In the genomic region with DNA sequence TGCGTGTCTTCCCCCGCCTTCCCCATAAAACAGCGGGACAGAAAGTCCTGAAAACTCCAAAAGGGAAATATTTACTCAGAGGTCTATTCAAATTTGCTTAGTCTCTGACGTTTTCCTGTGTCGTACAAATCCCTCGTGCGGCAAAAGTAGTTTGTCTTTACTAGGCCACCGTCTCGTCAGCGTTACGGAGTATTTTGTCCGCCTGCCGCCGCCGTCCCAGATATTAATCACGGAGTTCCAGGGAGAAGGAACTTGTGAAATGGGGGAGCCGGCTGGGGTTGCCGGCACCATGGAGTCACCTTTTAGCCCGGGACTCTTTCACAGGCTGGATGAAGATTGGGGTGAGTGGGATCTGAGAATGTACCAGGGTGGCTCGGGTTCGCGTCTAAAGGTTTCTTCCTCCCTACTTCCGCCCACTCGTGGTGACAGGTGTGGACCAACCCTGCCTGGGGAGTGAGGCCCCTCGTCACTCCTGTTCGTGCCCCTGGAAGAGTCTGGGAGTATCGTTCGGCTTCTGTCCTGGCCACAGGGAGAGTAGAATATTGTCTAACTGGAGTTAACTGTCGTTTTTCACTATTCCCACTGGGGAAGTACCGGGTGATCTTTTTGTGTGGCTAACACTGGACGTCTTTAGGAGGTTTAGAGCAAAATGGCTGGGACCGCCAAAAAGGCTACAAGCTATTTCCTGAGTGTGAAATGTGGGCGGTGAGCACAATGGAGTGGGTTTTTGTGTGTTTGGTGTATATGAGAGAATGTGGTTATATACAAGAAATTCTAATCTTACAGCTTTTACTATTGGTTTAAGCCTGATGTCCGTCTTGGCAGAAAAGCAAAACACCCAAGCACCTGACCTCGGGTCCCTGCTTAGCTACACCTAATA, we compare ENCODE assay signal across 8 cellular contexts. TPM values are rescaled to one million over a fixed set of nuclear protein-coding genes. Genes with fewer than 3 reads are reported as not detected.
A peak's percentile ranks its signal among the peaks of the same experiment; 100 is the strongest.
DNase-seq lines count a peak whose midpoint lies in the region; ATAC-seq and TF ChIP-seq lines count a peak whose summit lies in the region.

Gene ATF6 (plus strand): TSS at position 219 of the 880 bp plus-strand sequence. CDS start 41 bp downstream, at position 260.

- H2AFZ ChIP-seq in OCI-LY3 (ENCODE audit: low read depth, low read length): peak within 1 kb of the TSS; percentile 82

- H3K4me1 ChIP-seq in HUES64 (ENCODE audit: insufficient read depth, low read length) (no peaks in the 10 kb centered on the region), OCI-LY3 (ENCODE audit: low read length) (peaks cover 18% of the 10 kb centered on the region), mononuclear cell (ENCODE audit: insufficient read depth, low read length) (peaks cover 54% of the 10 kb centered on the region)

- 1% methylated on average over 35 of the region's 35 CpGs for WGBS in HUES64

- H3K27me3 ChIP-seq in HUES64 (ENCODE audit: insufficient read depth, low read length): no peaks in the 10 kb centered on the region
- no peaks in the 10 kb centered on the region for H3K27me3 ChIP-seq in OCI-LY3 (ENCODE audit: low read depth, low read length)
- no peaks in the 10 kb centered on the region for H3K27me3 ChIP-seq in mononuclear cell (ENCODE audit: insufficient read depth, low read length)

- H3K27ac ChIP-seq in HUES64 (ENCODE audit: low read depth, low read length) (no peak within 1 kb of the TSS), OCI-LY3 (ENCODE audit: low read length) (peak within 1 kb of the TSS; percentile 33)

- H3K9me3 ChIP-seq in HUES64 (ENCODE audit: insufficient read depth, low read depth, low read length) (no peaks in the 10 kb centered on the region), OCI-LY3 (ENCODE audit: insufficient read depth, low read length) (no peaks in the 10 kb centered on the region), mononuclear cell (ENCODE audit: low read depth, low read length) (no peaks in the 10 kb centered on the region)

- H3K36me3 ChIP-seq in HUES64 (ENCODE audit: insufficient read depth, low read length): no peaks in the 10 kb centered on the region
- H3K36me3 ChIP-seq in OCI-LY3 (replicated peaks; ENCODE audit: low read depth, low read length): no peaks in the 10 kb centered on the region

- peaks cover 10% of the 10 kb centered on the region; the same call in 1 of the 2 replicates for H4K20me1 ChIP-seq in OCI-LY3 (ENCODE audit: insufficient read depth, low read length)

- DNase-seq in COLO829 (ENCODE audit: low spot score) (peak; percentile 95), epidermal melanocyte (ENCODE audit: insufficient read length, low spot score) (peak; percentile 84)
- peak; percentile 86 for DNase-seq in activated CD8-positive, alpha-beta memory T cell treated with anti-CD3 and anti-CD28 coated beads, Interleukin-2, amount 50 U/mL, for 48 hours
- DNase-seq in stimulated activated CD8-positive, alpha-beta memory T cell treated with anti-CD3 and anti-CD28 coated beads, Interleukin-2, amount 100 ng/mL, for 48 hours (ENCODE audit: low read depth in 2 of 2): peak; percentile 62 to 69

- H3K9ac ChIP-seq in HUES64 (ENCODE audit: low read depth, low read length): peak within 1 kb of the TSS; percentile 86
- H3K9ac ChIP-seq in OCI-LY3 (ENCODE audit: low read length): peak within 1 kb of the TSS; percentile 88

- peak within 1 kb of the TSS; percentile 91 for H3K4me2 ChIP-seq in OCI-LY3 (ENCODE audit: low read length)

- peaks cover 53% of the 10 kb centered on the region for H3K79me2 ChIP-seq in OCI-LY3 (ENCODE audit: low read length)

- H3K4me3 ChIP-seq in HUES64 (ENCODE audit: low read length) (peak within 1 kb of the TSS; percentile 87), OCI-LY3 (ENCODE audit: low read length) (peak within 1 kb of the TSS; percentile 94), mononuclear cell (ENCODE audit: low read length) (peak within 1 kb of the TSS; percentile 82)

- ATAC-seq in GM21381 (IDR thresholded peaks at IDR 0.05; ENCODE audit: unreplicated experiment): peak; percentile 72

- TF ChIP-seq CTCF in OCI-LY3 (IDR thresholded peaks at IDR 0.05; ENCODE audit: low read depth, low read length): no peak

RNA-seq across cellular contexts. Expression of gene ATF6, which starts in this region (rescaled TPM):
- polyA plus RNA-seq in HUES64 (2013, experiment 1 of 2): 7.8 TPM
- polyA plus RNA-seq in HUES64 (2013, experiment 2 of 2): 10.8 TPM
- total RNA-seq in mononuclear cell: 27.5 TPM
